8 cellular contexts compared by ENCODE assay signal in genomic region chr19:21022996-21023395, GRCh38. TPM values are rescaled to one million over a fixed set of nuclear protein-coding genes. Genes with fewer than 3 reads are reported as not detected.
DNase-seq lines count a peak whose midpoint lies in the region; ATAC-seq, FAIRE-seq and TF ChIP-seq lines count a peak whose summit lies in the region.

No MANE protein-coding gene starts in this region.

- no peaks in the 10 kb centered on the region for H3K9me2 ChIP-seq in Karpas-422 (replicated peaks; ENCODE audit: insufficient read depth, low read length)

- DNase-seq in CD14-positive monocyte (ENCODE audit: low spot score) (no peak), Karpas-422 (no peak), myocyte (ENCODE audit: low read depth) (peak; percentile 44), MG63 (no peak), RCC 7860 (ENCODE audit: low spot score) (no peak), SHP77 treated with DMSO at 0.1 percent for 48 hours (lab: John Stamatoyannopoulos, UW) (no peak)
- peak; percentile 35 for DNase-seq in activated naive CD8-positive, alpha-beta T cell treated with anti-CD3 and anti-CD28 coated beads, Interleukin-2, amount 50 U/mL, for 24 hours

- H3K27me3 ChIP-seq in Karpas-422 (ENCODE audit: low read length) (no peaks in the 10 kb centered on the region), MG63 (no peaks in the 10 kb centered on the region)

- no peak overlapping the region for H3K4me3 Mint-ChIP-seq in CD14-positive monocyte
- H3K4me3 Mint-ChIP-seq in activated naive CD8-positive, alpha-beta T cell treated with anti-CD3 and anti-CD28 coated beads, Interleukin-2, amount 50 U/mL, for 24 hours: peak overlapping the region; percentile 98

- no peak overlapping the region for H2AFZ ChIP-seq in Karpas-422 (ENCODE audit: low read length)

- H3K4me1 Mint-ChIP-seq in CD14-positive monocyte: peaks cover 32% of the 10 kb centered on the region
- peaks cover 73% of the 10 kb centered on the region for H3K4me1 Mint-ChIP-seq in activated naive CD8-positive, alpha-beta T cell treated with anti-CD3 and anti-CD28 coated beads, Interleukin-2, amount 50 U/mL, for 24 hours

- peaks cover 52% of the 10 kb centered on the region for H3K36me3 ChIP-seq in Karpas-422 (ENCODE audit: insufficient read depth, low read length)
- H3K36me3 ChIP-seq in MG63: peaks cover 32% of the 10 kb centered on the region

- TF ChIP-seq CTCF in CD14-positive monocyte (IDR thresholded peaks at IDR 0.05): no peak

- H3K4me3 ChIP-seq in Karpas-422 (ENCODE audit: low read length) (peak overlapping the region; percentile 85), MG63 (no peak overlapping the region)

- H3K27ac ChIP-seq in Karpas-422 (ENCODE audit: low read length): peak overlapping the region; percentile 1; the same call in 1 of the 2 replicates

- peak overlapping the region in 4 of 7 donors; percentile 8 to 74 (median 42) for H3K27ac Mint-ChIP-seq in CD14-positive monocyte
- peak overlapping the region; percentile 90 for H3K27ac Mint-ChIP-seq in activated naive CD8-positive, alpha-beta T cell treated with anti-CD3 and anti-CD28 coated beads, Interleukin-2, amount 50 U/mL, for 24 hours

- peaks cover 56 to 61% of the 10 kb centered on the region in 2 donors for H3K36me3 Mint-ChIP-seq in CD14-positive monocyte
- H3K36me3 Mint-ChIP-seq in activated naive CD8-positive, alpha-beta T cell treated with anti-CD3 and anti-CD28 coated beads, Interleukin-2, amount 50 U/mL, for 24 hours (ENCODE audit: low read depth): peaks cover 60% of the 10 kb centered on the region

- FAIRE-seq in RCC 7860 (lab: Jason Lieb, UNC): no peak

- no peaks in the 10 kb centered on the region for H4K20me1 ChIP-seq in Karpas-422 (ENCODE audit: insufficient read depth, low read depth, low read length)

- peaks cover 75% of the 10 kb centered on the region for H3K79me2 ChIP-seq in Karpas-422 (ENCODE audit: low read length)

- peaks cover 19% of the 10 kb centered on the region for H3K4me1 ChIP-seq in Karpas-422 (ENCODE audit: low read length)

- intact Hi-C loops in CD14-positive monocyte (cut with micrococcal nuclease): loop anchor here in 1 of 2 donors (5.0 to 10.0 kb wide), 2 partner anchors 59 to 832 kb away; partner anchors contain the start of gene ZNF714

- H3K9me3 Mint-ChIP-seq in CD14-positive monocyte: peaks cover 0 to 22% (median 20%) of the 10 kb centered on the region in 7 donors
- no peaks in the 10 kb centered on the region for H3K9me3 Mint-ChIP-seq in activated naive CD8-positive, alpha-beta T cell treated with anti-CD3 and anti-CD28 coated beads, Interleukin-2, amount 50 U/mL, for 24 hours

- ATAC-seq in activated naive CD8-positive, alpha-beta T cell treated with anti-CD3 and anti-CD28 coated beads, Interleukin-2, amount 50 U/mL, for 24 hours: peak; percentile 40
- ATAC-seq in HG03571 (IDR thresholded peaks at IDR 0.05; ENCODE audit: unreplicated experiment): no peak

- H3K9me3 ChIP-seq in Karpas-422 (ENCODE audit: low read length) (no peaks in the 10 kb centered on the region), MG63 (no peaks in the 10 kb centered on the region)

- H3K27me3 Mint-ChIP-seq in CD14-positive monocyte (ENCODE audit: low read depth in 3 of 3): peaks cover 0 to 3% (median 0%) of the 10 kb centered on the region in 3 donors
- no peaks in the 10 kb centered on the region for H3K27me3 Mint-ChIP-seq in activated naive CD8-positive, alpha-beta T cell treated with anti-CD3 and anti-CD28 coated beads, Interleukin-2, amount 50 U/mL, for 24 hours

- peak overlapping the region; percentile 82 for H3K4me2 ChIP-seq in Karpas-422 (ENCODE audit: low read depth, low read length, poor library complexity, severe bottlenecking)

- H3K9ac ChIP-seq in Karpas-422 (ENCODE audit: low read length): peak overlapping the region; percentile 96; the same call in 1 of the 2 replicates

RNA-seq across cellular contexts. Expression of gene ZNF430, which starts 2.5 kb away (rescaled TPM):
- 10 to 100 TPM in 1 of 2 donors, 1 to 10 TPM in 1; 5.7 to 11.6 TPM for polyA plus RNA-seq in CD14-positive monocyte
- total RNA-seq in Karpas-422 (2014; rRNA removed; shearing (Covaris generic); ENCODE audit: low replicate concordance): 22.7 and 34.8 TPM in 2 replicates
- total RNA-seq in myocyte: 6.7 TPM in 2 replicates
- 5.7 TPM for polyA plus RNA-seq in myocyte (2012)
- total RNA-seq in MG63 (2014; rRNA removed; shearing (Covaris generic); ENCODE audit: low replicate concordance): 2.3 and 3.2 TPM in 2 replicates

RNA-seq across cellular contexts. Expression of gene ZNF714, which starts 59.0 kb away (rescaled TPM):
- 1 to 10 TPM; 1.7 to 5.8 TPM for polyA plus RNA-seq in CD14-positive monocyte
- total RNA-seq in Karpas-422 (2014; rRNA removed; shearing (Covaris generic); ENCODE audit: low replicate concordance): 17.2 and 44.9 TPM in 2 replicates
- 14.3 and 19.0 TPM in 2 replicates for total RNA-seq in myocyte
- polyA plus RNA-seq in myocyte (2012): 15.0 TPM
- 1.3 and 7.0 TPM in 2 replicates for total RNA-seq in MG63 (2014; rRNA removed; shearing (Covaris generic); ENCODE audit: low replicate concordance)

Comparison
In these comparisons a context has a peak if more than half of its experiments do, and no peak if none do; other contexts are left out.
1. DNase-seq: peak in activated naive CD8-positive, alpha-beta T cell treated with anti-CD3 and anti-CD28 coated beads, Interleukin-2, amount 50 U/mL, for 24 hours (single experiment) and myocyte (single experiment); none in CD14-positive monocyte (single experiment), Karpas-422 (single experiment), MG63 (single experiment), RCC 7860 (single experiment) and SHP77 treated with DMSO at 0.1 percent for 48 hours (single experiment).